Comparison of ENCODE assay signal across 13 cellular contexts in genomic region chr2:143802871-143803650, GRCh38.
DNase-seq lines count a peak whose midpoint lies in the region; ATAC-seq and TF ChIP-seq lines count a peak whose summit lies in the region.
"Had no signal": no experiment of that assay in that cellular context is flagged by ENCODE, and none has a peak within 500 bp of the region (broad histone marks: within the 10 kb centered on the region; RNA-seq: fewer than 3 reads in every experiment).

No MANE protein-coding gene starts in this region.

- peaks cover 26% of the 10 kb centered on the region for H3K4me1 Mint-ChIP-seq in activated CD8-positive, alpha-beta memory T cell treated with anti-CD3 and anti-CD28 coated beads, Interleukin-2, amount 10 ng/mL, durations not matched to agents 7 days and 5 days
- peaks cover 47% of the 10 kb centered on the region for H3K4me1 Mint-ChIP-seq in HFFc6 (ENCODE audit: low read depth)
- peaks cover 20% of the 10 kb centered on the region for H3K4me1 Mint-ChIP-seq in stimulated activated memory B cell treated with anti-CD40 and anti-IgM and Interleukin-4, amounts not matched to agents 10 μg/mL and 1 μg/mL and 100 μg/mL, for 72 hours

- no peaks in the 10 kb centered on the region for H3K36me3 ChIP-seq in right lobe of liver
- H3K36me3 ChIP-seq: cardiac muscle cell had no signal

- no peak overlapping the region for H3K27ac ChIP-seq in right lobe of liver
- H3K27ac ChIP-seq: A549, cardiac muscle cell, psoas muscle had no signal

- peak overlapping the region; percentile 82 for H3K27ac Mint-ChIP-seq in activated CD8-positive, alpha-beta memory T cell treated with anti-CD3 and anti-CD28 coated beads, Interleukin-2, amount 10 ng/mL, durations not matched to agents 7 days and 5 days
- peak overlapping the region; percentile 82 for H3K27ac Mint-ChIP-seq in HFFc6
- peak overlapping the region; percentile 75 for H3K27ac Mint-ChIP-seq in stimulated activated memory B cell treated with anti-CD40 and anti-IgM and Interleukin-4, amounts not matched to agents 10 μg/mL and 1 μg/mL and 100 μg/mL, for 72 hours

- CTCF ChIA-PET in activated CD8-positive, alpha-beta memory T cell treated with anti-CD3 and anti-CD28 coated beads, Interleukin-2, amount 10 ng/mL, durations not matched to agents 7 days and 5 days (lab: Charles Lee) = interaction anchor here (1.1 to 1.7 kb wide), 3 partner anchors 12 to 692 kb away, joined by 3 to 5 read pairs (median 4); no protein-coding TSS in a partner anchor

- H3K9me3 ChIP-seq in right lobe of liver = no peaks in the 10 kb centered on the region
- H3K9me3 ChIP-seq: A549, psoas muscle had no signal

- intact Hi-C loops in right lobe of liver (cut with DNase I) = no loop called here

- DNase-seq in activated CD8-positive, alpha-beta memory T cell treated with anti-CD3 and anti-CD28 coated beads, Interleukin-2, amount 10 ng/mL, durations not matched to agents 7 days and 5 days = no peak
- no peak for DNase-seq in activated CD8-positive, alpha-beta memory T cell treated with anti-CD3 and anti-CD28 coated beads, Interleukin-2, amount 50 U/mL, for 48 hours
- DNase-seq in HFFc6 = no peak
- no peak for DNase-seq in right lobe of liver
- no peak for DNase-seq in middle frontal gyrus (ENCODE audit: extremely low spot score, low spot score)
- DNase-seq in HCEC 1CT = no peak
- DNase-seq: activated CD4-positive, alpha-beta T cell treated with anti-CD3 and anti-CD28 coated beads for 48 hours; NCI-H526; psoas muscle had no signal

- H3K4me1 ChIP-seq in right lobe of liver = no peaks in the 10 kb centered on the region
- H3K4me1 ChIP-seq: psoas muscle had no signal

- no peak overlapping the region for H3K4me3 ChIP-seq in right lobe of liver
- H3K4me3 ChIP-seq: A549, cardiac muscle cell, psoas muscle had no signal

- no peaks in the 10 kb centered on the region for H3K27me3 Mint-ChIP-seq in activated CD8-positive, alpha-beta memory T cell treated with anti-CD3 and anti-CD28 coated beads, Interleukin-2, amount 10 ng/mL, durations not matched to agents 7 days and 5 days
- H3K27me3 Mint-ChIP-seq in HFFc6 (ENCODE audit: insufficient read depth) = no peaks in the 10 kb centered on the region
- H3K27me3 Mint-ChIP-seq in stimulated activated memory B cell treated with anti-CD40 and anti-IgM and Interleukin-4, amounts not matched to agents 10 μg/mL and 1 μg/mL and 100 μg/mL, for 72 hours = no peaks in the 10 kb centered on the region

- H3K27me3 ChIP-seq in right lobe of liver = no peaks in the 10 kb centered on the region
- H3K27me3 ChIP-seq: cardiac muscle cell had no signal

- peak overlapping the region; percentile 60 for H3K4me3 Mint-ChIP-seq in activated CD8-positive, alpha-beta memory T cell treated with anti-CD3 and anti-CD28 coated beads, Interleukin-2, amount 10 ng/mL, durations not matched to agents 7 days and 5 days
- H3K4me3 Mint-ChIP-seq in HFFc6 = peak overlapping the region; percentile 54; the same call in 1 of the 2 replicates
- peak overlapping the region; percentile 29 for H3K4me3 Mint-ChIP-seq in stimulated activated memory B cell treated with anti-CD40 and anti-IgM and Interleukin-4, amounts not matched to agents 10 μg/mL and 1 μg/mL and 100 μg/mL, for 72 hours

- peaks cover 5% of the 10 kb centered on the region for H3K9me3 Mint-ChIP-seq in activated CD8-positive, alpha-beta memory T cell treated with anti-CD3 and anti-CD28 coated beads, Interleukin-2, amount 10 ng/mL, durations not matched to agents 7 days and 5 days (ENCODE audit: low read depth)
- no peaks in the 10 kb centered on the region for H3K9me3 Mint-ChIP-seq in HFFc6
- H3K9me3 Mint-ChIP-seq in stimulated activated memory B cell treated with anti-CD40 and anti-IgM and Interleukin-4, amounts not matched to agents 10 μg/mL and 1 μg/mL and 100 μg/mL, for 72 hours = no peaks in the 10 kb centered on the region

- TF ChIP-seq POLR2A in right lobe of liver (IDR thresholded peaks at IDR 0.05) = no peak

- H3K36me3 Mint-ChIP-seq in activated CD8-positive, alpha-beta memory T cell treated with anti-CD3 and anti-CD28 coated beads, Interleukin-2, amount 10 ng/mL, durations not matched to agents 7 days and 5 days = peaks cover 6% of the 10 kb centered on the region
- peaks cover 9% of the 10 kb centered on the region for H3K36me3 Mint-ChIP-seq in HFFc6 (ENCODE audit: low read depth)
- no peaks in the 10 kb centered on the region for H3K36me3 Mint-ChIP-seq in stimulated activated memory B cell treated with anti-CD40 and anti-IgM and Interleukin-4, amounts not matched to agents 10 μg/mL and 1 μg/mL and 100 μg/mL, for 72 hours

- TF ChIP-seq CTCF in HFFc6 (IDR thresholded peaks at IDR 0.05) (peak; percentile 11; the same call in 1 of the 2 replicates), right lobe of liver (IDR thresholded peaks at IDR 0.05) (no peak)

- ATAC-seq in activated CD8-positive, alpha-beta memory T cell treated with anti-CD3 and anti-CD28 coated beads, Interleukin-2, amount 10 ng/mL, durations not matched to agents 7 days and 5 days = peak; percentile 86
- ATAC-seq in HG03558 (IDR thresholded peaks at IDR 0.05; ENCODE audit: extremely low read depth, unreplicated experiment) (peak; percentile 81), right lobe of liver (no peak)
- peak; percentile 56 for ATAC-seq in stimulated activated memory B cell treated with anti-CD40 and anti-IgM and Interleukin-4, amounts not matched to agents 10 μg/mL and 1 μg/mL and 100 μg/mL, for 72 hours
- ATAC-seq: A549, psoas muscle had no signal

- WGBS in right lobe of liver (ENCODE audit: insufficient coverage, low coverage, low lambda C conversion rate, missing lambda C conversion rate) = 34% methylated on average over 5 of the region's 5 CpGs

Comparison
In these comparisons a context has a peak if more than half of its experiments do, and no peak if none do; other contexts are left out.
1. ATAC-seq: peak in activated CD8-positive, alpha-beta memory T cell treated with anti-CD3 and anti-CD28 coated beads, Interleukin-2, amount 10 ng/mL, durations not matched to agents 7 days and 5 days (single experiment), HG03558 (single experiment) and stimulated activated memory B cell treated with anti-CD40 and anti-IgM and Interleukin-4, amounts not matched to agents 10 μg/mL and 1 μg/mL and 100 μg/mL, for 72 hours (single experiment); none in right lobe of liver (0 of 4).
2. Peak in every context shown above with its lines, with median percentiles within 50 percentile points of each other: H3K27ac Mint-ChIP-seq and H3K4me3 Mint-ChIP-seq.